In the genomic region with DNA sequence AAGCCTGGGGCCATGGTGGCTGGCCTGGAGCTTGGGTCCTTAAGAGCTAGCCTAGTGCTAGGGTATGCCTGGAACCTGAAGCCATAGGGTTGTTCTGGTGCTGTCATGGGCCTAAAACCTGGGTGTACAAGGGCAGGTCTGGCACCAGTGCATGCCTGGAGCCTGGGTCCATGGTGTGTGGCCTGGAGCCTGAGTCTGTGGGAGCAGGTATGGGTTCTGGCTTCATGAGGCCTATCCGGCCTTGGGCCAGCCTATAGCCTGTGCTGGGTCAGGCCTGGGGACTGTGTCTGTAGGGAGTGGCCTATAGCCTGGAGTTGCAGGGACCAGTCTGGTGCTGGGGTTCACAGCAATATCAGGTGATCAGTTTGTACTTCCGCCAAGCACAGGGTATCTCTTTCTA, we compare ENCODE assay signal across 18 cellular contexts.
"Had no signal": no experiment of that assay in that cellular context is flagged by ENCODE, and none has a peak within 500 bp of the region (broad histone marks: within the 10 kb centered on the region; RNA-seq: fewer than 3 reads in every experiment).

No MANE protein-coding gene starts in this region.

- H3K4me3 ChIP-seq: coronary artery, heart left ventricle, pancreas, smooth muscle cell, uterus had no signal

- H3K9me3 Mint-ChIP-seq: neural crest cell had no signal

- FAIRE-seq: endometrium, frontal cortex, pancreas had no signal

- H3K4me2 ChIP-seq: smooth muscle cell had no signal

- H3K36me3 Mint-ChIP-seq: natural killer cell had no signal

- H3K27ac Mint-ChIP-seq: natural killer cell, progenitor cell of endocrine pancreas had no signal

- H3K9me3 ChIP-seq: pancreas, uterus had no signal

- H3K27me3 ChIP-seq: heart left ventricle, pancreas, uterus had no signal

- ATAC-seq: esophagus mucosa; heart left ventricle; natural killer cell; pancreas; stimulated activated memory B cell treated with anti-CD40 and anti-IgM and Interleukin-4, amounts not matched to agents 10 μg/mL and 1 μg/mL and 100 μg/mL, for 72 hours had no signal

- H3K4me3 Mint-ChIP-seq: natural killer cell; neural crest cell; stimulated activated memory B cell treated with anti-CD40 and anti-IgM and Interleukin-4, amounts not matched to agents 10 μg/mL and 1 μg/mL and 100 μg/mL, for 72 hours had no signal

- H3K4me1 Mint-ChIP-seq: natural killer cell, neural crest cell had no signal

- DNase-seq: effector memory CD4-positive, alpha-beta T cell; hippocampal formation; kidney glomerular epithelial cell; natural killer cell; nucleus accumbens; right cardiac atrium; trophoblast cell; uterus had no signal

- H3K36me3 ChIP-seq: heart left ventricle, pancreas, uterus had no signal

- H3K4me1 ChIP-seq: heart left ventricle, uterus had no signal

- H3K27ac ChIP-seq: coronary artery, heart left ventricle, pancreas, uterus had no signal
